Comparison of ENCODE assay signal across 9 cellular contexts in genomic region chr2:237441605-237442004, GRCh38. TPM values are rescaled to one million over a fixed set of nuclear protein-coding genes. Genes with fewer than 3 reads are reported as not detected.
A peak's percentile ranks its signal among the peaks of the same experiment; 100 is the strongest.
DNase-seq lines count a peak whose midpoint lies in the region; ATAC-seq and TF ChIP-seq lines count a peak whose summit lies in the region.
"Had no signal": no experiment of that assay in that cellular context is flagged by ENCODE, and none has a peak within 500 bp of the region (broad histone marks: within the 10 kb centered on the region; RNA-seq: fewer than 3 reads in every experiment).

No MANE protein-coding gene starts in this region.

- CTCF ChIA-PET in AG04450 (lab: Charles Lee): interaction anchor here (1.2 to 4.2 kb wide), 5 partner anchors 9 to 71 kb away, joined by 3 to 53 read pairs (median 11); no protein-coding TSS in a partner anchor
- CTCF ChIA-PET in PC-3 (lab: Charles Lee): interaction anchor here (0.6 kb wide), 1 partner anchor 34 kb away, joined by 4 read pairs; no protein-coding TSS in a partner anchor

- TF ChIP-seq CTCF in AG04450 (IDR thresholded peaks at IDR 0.05; ENCODE audit: low read depth, low read length) (no peak), PC-3 (conservative IDR thresholded peaks at IDR 0.05; ENCODE audit: low read depth, low read length) (no peak)

- H3K9ac ChIP-seq in PC-3 (ENCODE audit: low read length): no peak overlapping the region

- H2AFZ ChIP-seq in PC-3 (ENCODE audit: low read length): no peak overlapping the region

- H3K36me3 ChIP-seq in PC-3 (ENCODE audit: low read depth, low read length): no peaks in the 10 kb centered on the region

- peaks cover 15% of the 10 kb centered on the region; the same call in 1 of the 2 replicates for H3K4me1 ChIP-seq in PC-3 (ENCODE audit: insufficient read depth, low read length)
- H3K4me1 ChIP-seq: Caco-2 had no signal

- H4K20me1 ChIP-seq in PC-3 (ENCODE audit: low read length): no peaks in the 10 kb centered on the region

- POLR2A ChIA-PET in AG04450 (lab: Yijun Ruan, JAX) (interaction anchor here (0.7 to 1.9 kb wide), 8 partner anchors 10 to 60 kb away, joined by 3 to 15 read pairs (median 4); partner anchors contain the start of gene COL6A3), PC-3 (lab: Charles Lee; ENCODE audit: unreplicated experiment) (no interaction called here)

- H3K27me3 ChIP-seq in AG04450 (ENCODE audit: control insufficient read depth, insufficient read depth, low read length) (no peaks in the 10 kb centered on the region), PC-3 (ENCODE audit: low read length) (no peaks in the 10 kb centered on the region)

- no peaks in the 10 kb centered on the region for H3F3A ChIP-seq in PC-3 (ENCODE audit: low read length, unreplicated experiment)

- intact Hi-C loops in PC-3 (cut with micrococcal nuclease): no loop called here

- H3K4me3 ChIP-seq in AG04450 (ENCODE audit: low read depth, low read length): no peak overlapping the region
- H3K4me3 ChIP-seq in PC-3 (ENCODE audit: low read length): no peak overlapping the region

- no peak overlapping the region for H3K4me2 ChIP-seq in PC-3 (ENCODE audit: low read length)

- BruUV-seq in PC-3 (replicated peaks; lab: Mats Ljungman, UMichigan): no TSS peak

- peak; percentile 66 for DNase-seq in AG04450 (ENCODE audit: low read depth, low spot score)
- no peak for DNase-seq in PC-3
- peak; percentile 38 for DNase-seq in astrocyte of the hippocampus (ENCODE audit: low read depth, low spot score)
- DNase-seq in middle frontal gyrus (ENCODE audit: extremely low spot score, low spot score): peak; percentile 8
- DNase-seq in DMS53 (lab: John Stamatoyannopoulos, UW): no peak
- DNase-seq: Caco-2 had no signal

- H3K79me2 ChIP-seq in PC-3 (ENCODE audit: low read length): no peaks in the 10 kb centered on the region

- peak; percentile 69 for ATAC-seq in PC-3
- ATAC-seq in HG02571 (IDR thresholded peaks at IDR 0.05; ENCODE audit: unreplicated experiment): no peak
- ATAC-seq in GM19324 (IDR thresholded peaks at IDR 0.05; ENCODE audit: low FRiP score, unreplicated experiment): no peak
- no peak for ATAC-seq in GM18858 (IDR thresholded peaks at IDR 0.05; ENCODE audit: unreplicated experiment)

- no peak overlapping the region for H3K27ac ChIP-seq in AG04450 (ENCODE audit: low read depth, low read length)
- no peak overlapping the region for H3K27ac ChIP-seq in PC-3 (ENCODE audit: low read length)

- no peaks in the 10 kb centered on the region for H3K9me2 ChIP-seq in PC-3 (replicated peaks; ENCODE audit: low read length)

- H3K9me3 ChIP-seq in AG04450 (ENCODE audit: control insufficient read depth, insufficient read depth, low read length) (peaks cover 13% of the 10 kb centered on the region), PC-3 (ENCODE audit: low read length) (no peaks in the 10 kb centered on the region)
- H3K9me3 ChIP-seq: Caco-2 had no signal

RNA-seq across cellular contexts. Expression of gene COL6A3, which starts 27.6 kb away (rescaled TPM):
- 1,384 and 2,107 TPM in 2 replicates for polyA plus RNA-seq in AG04450 (2011; rRNA removed)
- 2,516 and 3,153 TPM in 2 replicates for polyA minus RNA-seq in AG04450 (2011; rRNA and poly(A)+ RNA removed)
- total RNA-seq in PC-3 (2014; rRNA removed): 45.0 and 53.4 TPM in 2 replicates

RNA-seq across cellular contexts. Expression of gene MLPH, which starts 45.4 kb away (rescaled TPM):
- 15.5 and 15.6 TPM in 2 replicates for polyA plus RNA-seq in AG04450 (2011; rRNA removed)
- polyA minus RNA-seq in AG04450 (2011; rRNA and poly(A)+ RNA removed): 29.5 and 33.7 TPM in 2 replicates
- total RNA-seq in PC-3 (2014; rRNA removed): 201 and 270 TPM in 2 replicates
- total RNA-seq: Caco-2 had no signal

Comparison
In these comparisons a context has a peak if more than half of its experiments do, and no peak if none do; other contexts are left out.
1. DNase-seq: peak in AG04450 (single experiment), astrocyte of the hippocampus (single experiment) and middle frontal gyrus (single experiment); none in PC-3 (single experiment) and DMS53 (single experiment).